ENCODE assay signal across 40 cellular contexts in the genomic region with DNA sequence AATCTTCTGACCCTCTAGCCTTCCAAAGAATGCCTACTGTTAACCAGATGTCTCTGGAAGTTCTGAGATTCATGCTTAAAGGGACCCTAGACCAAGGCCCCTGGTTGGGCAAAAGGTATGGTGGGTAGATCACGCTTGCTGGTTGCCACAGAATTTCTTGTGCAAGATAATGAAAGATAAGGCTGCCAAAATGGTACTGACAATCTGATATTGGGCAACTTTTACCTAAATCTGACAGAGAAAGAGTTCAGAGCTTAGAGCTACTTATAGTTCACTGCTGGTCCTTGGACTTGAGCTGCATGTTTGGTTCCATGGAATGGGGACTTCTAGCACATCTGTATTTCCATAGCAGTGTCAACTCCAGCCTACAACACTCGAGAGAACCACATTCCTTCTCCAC. TPM values are rescaled to one million over a fixed set of nuclear protein-coding genes. Genes with fewer than 3 reads are reported as not detected.
"Had no signal": no experiment of that assay in that cellular context is flagged by ENCODE, and none has a peak within 500 bp of the region (broad histone marks: within the 10 kb centered on the region; RNA-seq: fewer than 3 reads in every experiment).

No MANE protein-coding gene starts in this region.

- H3K4me1 Mint-ChIP-seq: activated B cell treated with CpG ODN at 0.5 μM for 24 hours; activated CD4-positive, alpha-beta memory T cell treated with anti-CD3 and anti-CD28 coated beads, Interleukin-2, amount 10 ng/mL, durations not matched to agents 7 days and 5 days; activated CD4-positive, alpha-beta T cell treated with anti-CD3 and anti-CD28 coated beads, Interleukin-2, amount 10 ng/mL, durations not matched to agents 24 days and 14 days; activated CD8-positive, alpha-beta memory T cell treated with anti-CD3 and anti-CD28 coated beads, Interleukin-2, amount 10 ng/mL, durations not matched to agents 7 days and 5 days; activated naive CD4-positive, alpha-beta T cell treated with anti-CD3 and anti-CD28 coated beads, Interleukin-2, amount 10 ng/mL, durations not matched to agents 7 days and 5 days; activated naive CD4-positive, alpha-beta T cell treated with anti-CD3 and anti-CD28 coated beads, Interleukin-2, amount 50 U/mL, for 24 hours; activated naive CD8-positive, alpha-beta T cell treated with anti-CD3 and anti-CD28 coated beads, Interleukin-2, amount 10 ng/mL, durations not matched to agents 7 days and 5 days; activated naive CD8-positive, alpha-beta T cell treated with anti-CD3 and anti-CD28 coated beads, Interleukin-2, amount 50 U/mL, for 24 hours; brain; central memory CD8-positive, alpha-beta T cell had no signal

- H3K27me3 ChIP-seq: ascending aorta, cardiac muscle cell had no signal

- DNase-seq: activated B cell treated with CpG ODN at 0.5 μM for 24 hours; activated CD4-positive, alpha-beta memory T cell treated with anti-CD3 and anti-CD28 coated beads, Interleukin-2, amount 10 ng/mL, durations not matched to agents 7 days and 5 days; activated CD4-positive, alpha-beta T cell treated with anti-CD3 and anti-CD28 coated beads for 4 hours; activated CD4-positive, alpha-beta T cell treated with anti-CD3 and anti-CD28 coated beads, Interleukin-2, amount 10 ng/mL, durations not matched to agents 24 days and 14 days; activated CD4-positive, alpha-beta T cell treated with anti-CD3 and anti-CD28 coated beads, Interleukin-2, amount 50 U/mL, for 1 hour; activated CD4-positive, alpha-beta T cell treated with anti-CD3 and anti-CD28 coated beads, Interleukin-2, amount 50 U/mL, for 4 hours; activated CD4-positive, CD25-positive, alpha-beta regulatory T cell treated with anti-CD3 and anti-CD28 coated beads, Interleukin-2, amount 50 U/mL, for 72 hours; activated CD8-positive, alpha-beta memory T cell treated with anti-CD3 and anti-CD28 coated beads for 24 hours; activated CD8-positive, alpha-beta memory T cell treated with anti-CD3 and anti-CD28 coated beads, Interleukin-2, amount 10 ng/mL, durations not matched to agents 7 days and 5 days; activated CD8-positive, alpha-beta memory T cell treated with anti-CD3 and anti-CD28 coated beads, Interleukin-2, amount 50 U/mL, for 48 hours; activated CD8-positive, alpha-beta T cell treated with anti-CD3 and anti-CD28 coated beads, Interleukin-2, amount 10 ng/mL, durations not matched to agents 7 days and 5 days; activated effector memory CD4-positive, alpha-beta T cell treated with Interleukin-2 at 50 U/mL for 16 hours; activated gamma-delta T cell; activated naive CD4-positive, alpha-beta T cell treated with anti-CD3 and anti-CD28 coated beads, Interleukin-2, amount 10 ng/mL, durations not matched to agents 7 days and 5 days; activated naive CD4-positive, alpha-beta T cell treated with Interleukin-2 at 50 U/mL for 16 hours; activated naive CD8-positive, alpha-beta T cell treated with anti-CD3 and anti-CD28 coated beads, Interleukin-2, amount 10 ng/mL, durations not matched to agents 7 days and 5 days; activated naive CD8-positive, alpha-beta T cell treated with anti-CD3 and anti-CD28 coated beads, Interleukin-2, amount 50 U/mL, for 24 hours; activated T-cell treated with anti-CD3 and anti-CD28 coated beads, Interleukin-2, amount 50 U/mL, for 24 hours; activated T-cell treated with anti-CD3 and anti-CD28 coated beads, Interleukin-2, amount 50 U/mL, for 48 hours; amygdala; anterior cingulate cortex; caudate nucleus; cerebellar nuclear complex; T-helper 1 cell; T-helper 2 cell; T-helper 9 cell had no signal

- H3K36me3 Mint-ChIP-seq: activated CD8-positive, alpha-beta memory T cell treated with anti-CD3 and anti-CD28 coated beads, Interleukin-2, amount 10 ng/mL, durations not matched to agents 7 days and 5 days; activated naive CD4-positive, alpha-beta T cell treated with anti-CD3 and anti-CD28 coated beads, Interleukin-2, amount 10 ng/mL, durations not matched to agents 7 days and 5 days; activated naive CD4-positive, alpha-beta T cell treated with anti-CD3 and anti-CD28 coated beads, Interleukin-2, amount 50 U/mL, for 24 hours; activated naive CD8-positive, alpha-beta T cell; activated naive CD8-positive, alpha-beta T cell treated with anti-CD3 and anti-CD28 coated beads, Interleukin-2, amount 10 ng/mL, durations not matched to agents 7 days and 5 days; brain had no signal

- H3K4me3 Mint-ChIP-seq: activated B cell treated with CpG ODN at 0.5 μM for 24 hours; activated CD4-positive, alpha-beta memory T cell treated with anti-CD3 and anti-CD28 coated beads, Interleukin-2, amount 10 ng/mL, durations not matched to agents 7 days and 5 days; activated CD4-positive, alpha-beta T cell treated with anti-CD3 and anti-CD28 coated beads, Interleukin-2, amount 10 ng/mL, durations not matched to agents 24 days and 14 days; activated CD8-positive, alpha-beta memory T cell treated with anti-CD3 and anti-CD28 coated beads, Interleukin-2, amount 10 ng/mL, durations not matched to agents 7 days and 5 days; activated CD8-positive, alpha-beta T cell treated with anti-CD3 and anti-CD28 coated beads, Interleukin-2, amount 10 ng/mL, durations not matched to agents 7 days and 5 days; activated naive CD4-positive, alpha-beta T cell treated with anti-CD3 and anti-CD28 coated beads, Interleukin-2, amount 10 ng/mL, durations not matched to agents 7 days and 5 days; activated naive CD4-positive, alpha-beta T cell treated with anti-CD3 and anti-CD28 coated beads, Interleukin-2, amount 50 U/mL, for 24 hours; activated naive CD8-positive, alpha-beta T cell; activated naive CD8-positive, alpha-beta T cell treated with anti-CD3 and anti-CD28 coated beads, Interleukin-2, amount 10 ng/mL, durations not matched to agents 7 days and 5 days; activated naive CD8-positive, alpha-beta T cell treated with anti-CD3 and anti-CD28 coated beads, Interleukin-2, amount 50 U/mL, for 24 hours; activated T-cell treated with anti-CD3 and anti-CD28 coated beads, Interleukin-2, amount 50 U/mL, for 24 hours; brain; central memory CD8-positive, alpha-beta T cell; T-helper 1 cell treated with Interleukin-12 subunit alpha and Interleukin-12 subunit beta and Interleukin-4 antibody, amounts not matched to agents 30 μg/mL and 1 μg/mL, for 36 hours; T-helper 2 cell treated with Interferon-gamma antibody and Interleukin-4, amounts not matched to agents 5 μg/mL and 100 μg/mL, for 36 hours had no signal

- ATAC-seq: activated CD8-positive, alpha-beta memory T cell treated with anti-CD3 and anti-CD28 coated beads, Interleukin-2, amount 10 ng/mL, durations not matched to agents 7 days and 5 days; activated CD8-positive, alpha-beta T cell treated with anti-CD3 and anti-CD28 coated beads, Interleukin-2, amount 10 ng/mL, durations not matched to agents 7 days and 5 days; activated naive CD8-positive, alpha-beta T cell treated with anti-CD3 and anti-CD28 coated beads, Interleukin-2, amount 50 U/mL, for 24 hours had no signal

- H3K36me3 ChIP-seq: ascending aorta, cardiac muscle cell had no signal

- H3K9me3 ChIP-seq: ascending aorta had no signal

- H3K9me3 Mint-ChIP-seq: activated CD4-positive, alpha-beta T cell treated with anti-CD3 and anti-CD28 coated beads, Interleukin-2, amount 10 ng/mL, durations not matched to agents 24 days and 14 days; activated naive CD8-positive, alpha-beta T cell treated with anti-CD3 and anti-CD28 coated beads, Interleukin-2, amount 50 U/mL, for 24 hours; activated T-helper 2 cell treated with anti-CD3 and anti-CD28 coated beads, Interferon-gamma antibody, Interleukin-2, Interleukin-4, amounts not matched to agents 10 μg/mL and 5 μg/mL and 100 μg/mL, durations not matched to agents 14 hours and 24 hours and 36 hours; brain; T-helper 1 cell treated with Interleukin-12 subunit alpha and Interleukin-12 subunit beta and Interleukin-4 antibody, amounts not matched to agents 30 μg/mL and 1 μg/mL, for 36 hours had no signal

- H3K27ac ChIP-seq: ascending aorta, cardiac muscle cell, VCaP had no signal

- H3K27ac Mint-ChIP-seq: activated B cell treated with CpG ODN at 0.5 μM for 24 hours; activated CD4-positive, alpha-beta memory T cell treated with anti-CD3 and anti-CD28 coated beads, Interleukin-2, amount 10 ng/mL, durations not matched to agents 7 days and 5 days; activated CD4-positive, alpha-beta T cell treated with anti-CD3 and anti-CD28 coated beads, Interleukin-2, amount 10 ng/mL, durations not matched to agents 24 days and 14 days; activated CD8-positive, alpha-beta memory T cell treated with anti-CD3 and anti-CD28 coated beads, Interleukin-2, amount 10 ng/mL, durations not matched to agents 7 days and 5 days; activated CD8-positive, alpha-beta T cell treated with anti-CD3 and anti-CD28 coated beads, Interleukin-2, amount 10 ng/mL, durations not matched to agents 7 days and 5 days; activated naive CD4-positive, alpha-beta T cell treated with anti-CD3 and anti-CD28 coated beads, Interleukin-2, amount 10 ng/mL, durations not matched to agents 7 days and 5 days; activated naive CD4-positive, alpha-beta T cell treated with anti-CD3 and anti-CD28 coated beads, Interleukin-2, amount 50 U/mL, for 24 hours; activated naive CD8-positive, alpha-beta T cell; activated naive CD8-positive, alpha-beta T cell treated with anti-CD3 and anti-CD28 coated beads, Interleukin-2, amount 10 ng/mL, durations not matched to agents 7 days and 5 days; activated naive CD8-positive, alpha-beta T cell treated with anti-CD3 and anti-CD28 coated beads, Interleukin-2, amount 50 U/mL, for 24 hours; activated T-cell treated with anti-CD3 and anti-CD28 coated beads, Interleukin-2, amount 50 U/mL, for 24 hours; activated T-helper 2 cell treated with anti-CD3 and anti-CD28 coated beads, Interferon-gamma antibody, Interleukin-2, Interleukin-4, amounts not matched to agents 10 μg/mL and 5 μg/mL and 100 μg/mL, durations not matched to agents 14 hours and 24 hours and 36 hours; brain; T-helper 1 cell treated with Interleukin-12 subunit alpha and Interleukin-12 subunit beta and Interleukin-4 antibody, amounts not matched to agents 30 μg/mL and 1 μg/mL, for 36 hours; T-helper 2 cell treated with Interferon-gamma antibody and Interleukin-4, amounts not matched to agents 5 μg/mL and 100 μg/mL, for 36 hours had no signal

- H3K4me1 ChIP-seq: ascending aorta had no signal

- H3K4me3 ChIP-seq: ascending aorta, cardiac muscle cell had no signal

- H3K27me3 Mint-ChIP-seq: activated B cell treated with CpG ODN at 0.5 μM for 24 hours; activated CD4-positive, alpha-beta memory T cell treated with anti-CD3 and anti-CD28 coated beads, Interleukin-2, amount 10 ng/mL, durations not matched to agents 7 days and 5 days; activated CD4-positive, alpha-beta T cell treated with anti-CD3 and anti-CD28 coated beads, Interleukin-2, amount 10 ng/mL, durations not matched to agents 24 days and 14 days; activated CD8-positive, alpha-beta memory T cell treated with anti-CD3 and anti-CD28 coated beads, Interleukin-2, amount 10 ng/mL, durations not matched to agents 7 days and 5 days; activated naive CD4-positive, alpha-beta T cell treated with anti-CD3 and anti-CD28 coated beads, Interleukin-2, amount 10 ng/mL, durations not matched to agents 7 days and 5 days; activated naive CD4-positive, alpha-beta T cell treated with anti-CD3 and anti-CD28 coated beads, Interleukin-2, amount 50 U/mL, for 24 hours; activated naive CD8-positive, alpha-beta T cell; activated naive CD8-positive, alpha-beta T cell treated with anti-CD3 and anti-CD28 coated beads, Interleukin-2, amount 10 ng/mL, durations not matched to agents 7 days and 5 days; activated naive CD8-positive, alpha-beta T cell treated with anti-CD3 and anti-CD28 coated beads, Interleukin-2, amount 50 U/mL, for 24 hours; activated T-cell treated with anti-CD3 and anti-CD28 coated beads, Interleukin-2, amount 50 U/mL, for 24 hours; central memory CD8-positive, alpha-beta T cell had no signal

- FAIRE-seq: bronchial epithelial cell, TTC549 had no signal

RNA-seq across cellular contexts. Expression of a gene that starts 12.0 kb away (rescaled TPM):
- total RNA-seq: activated B cell treated with CpG ODN at 0.5 μM for 24 hours; activated CD4-positive, alpha-beta memory T cell treated with anti-CD3 and anti-CD28 coated beads, Interleukin-2, amount 10 ng/mL, durations not matched to agents 7 days and 5 days; activated CD4-positive, alpha-beta T cell treated with anti-CD3 and anti-CD28 coated beads, Interleukin-2, amount 10 ng/mL, durations not matched to agents 24 days and 14 days; activated CD8-positive, alpha-beta memory T cell treated with anti-CD3 and anti-CD28 coated beads, Interleukin-2, amount 10 ng/mL, durations not matched to agents 7 days and 5 days; activated CD8-positive, alpha-beta T cell treated with anti-CD3 and anti-CD28 coated beads, Interleukin-2, amount 10 ng/mL, durations not matched to agents 7 days and 5 days; activated naive CD8-positive, alpha-beta T cell treated with anti-CD3 and anti-CD28 coated beads, Interleukin-2, amount 10 ng/mL, durations not matched to agents 7 days and 5 days; activated T-helper 2 cell treated with anti-CD3 and anti-CD28 coated beads, Interferon-gamma antibody, Interleukin-2, Interleukin-4, amounts not matched to agents 10 μg/mL and 5 μg/mL and 100 μg/mL, durations not matched to agents 14 hours and 24 hours and 36 hours; ascending aorta; bronchial epithelial cell; cardiac muscle cell; chondrocyte had no signal
- polyA plus RNA-seq: adipose tissue, cardiac muscle cell had no signal

RNA-seq across cellular contexts. Expression of a gene that starts 17.5 kb away (rescaled TPM):
- total RNA-seq: activated B cell treated with CpG ODN at 0.5 μM for 24 hours; activated CD4-positive, alpha-beta memory T cell treated with anti-CD3 and anti-CD28 coated beads, Interleukin-2, amount 10 ng/mL, durations not matched to agents 7 days and 5 days; activated CD4-positive, alpha-beta T cell treated with anti-CD3 and anti-CD28 coated beads, Interleukin-2, amount 10 ng/mL, durations not matched to agents 24 days and 14 days; activated CD8-positive, alpha-beta memory T cell treated with anti-CD3 and anti-CD28 coated beads, Interleukin-2, amount 10 ng/mL, durations not matched to agents 7 days and 5 days; activated CD8-positive, alpha-beta T cell treated with anti-CD3 and anti-CD28 coated beads, Interleukin-2, amount 10 ng/mL, durations not matched to agents 7 days and 5 days; activated naive CD8-positive, alpha-beta T cell treated with anti-CD3 and anti-CD28 coated beads, Interleukin-2, amount 10 ng/mL, durations not matched to agents 7 days and 5 days; activated T-helper 2 cell treated with anti-CD3 and anti-CD28 coated beads, Interferon-gamma antibody, Interleukin-2, Interleukin-4, amounts not matched to agents 10 μg/mL and 5 μg/mL and 100 μg/mL, durations not matched to agents 14 hours and 24 hours and 36 hours; ascending aorta; bronchial epithelial cell; cardiac muscle cell; chondrocyte had no signal
- polyA plus RNA-seq: adipose tissue, cardiac muscle cell had no signal
